In the genomic region with DNA sequence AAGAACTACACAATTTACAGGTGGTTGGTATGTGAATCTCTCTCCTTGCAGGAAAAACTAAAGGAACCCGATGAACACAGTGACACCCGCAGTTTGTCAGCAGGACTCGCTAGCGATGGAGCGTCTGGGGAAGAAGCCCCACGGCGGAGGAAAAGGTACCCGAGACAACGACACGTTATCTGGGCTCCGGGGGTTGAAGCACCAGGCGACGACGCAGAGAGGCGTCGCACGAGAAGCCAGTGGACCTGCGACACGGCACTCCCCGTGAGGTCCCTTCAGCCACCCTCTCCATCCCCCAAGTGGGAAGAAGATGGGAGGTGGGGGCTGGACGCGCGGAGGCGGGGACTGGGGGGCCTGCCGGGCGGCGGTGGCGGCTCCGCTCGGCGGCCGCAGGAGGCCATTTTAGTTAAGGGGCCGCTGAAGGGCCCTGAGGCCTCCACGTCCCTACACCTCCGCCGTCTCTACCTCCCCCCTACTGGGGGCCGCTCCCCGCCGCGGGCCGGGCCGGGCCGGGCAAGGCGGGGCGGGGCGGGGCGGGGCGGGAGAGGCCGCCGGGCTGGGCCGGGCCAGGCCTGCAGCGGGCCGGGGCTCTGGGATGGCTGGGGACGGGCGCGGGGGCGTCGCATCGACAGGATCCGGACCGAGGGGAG, we compare ENCODE assay signal across 8 cellular contexts. TPM values are rescaled to one million over a fixed set of nuclear protein-coding genes. Genes with fewer than 3 reads are reported as not detected.
DNase-seq lines count a peak whose midpoint lies in the region; ATAC-seq and TF ChIP-seq lines count a peak whose summit lies in the region.

No MANE protein-coding gene starts in this region.

- peak overlapping the region; percentile 91 for H3K4me3 Mint-ChIP-seq in activated CD8-positive, alpha-beta T cell treated with anti-CD3 and anti-CD28 coated beads, Interleukin-2, amount 10 ng/mL, durations not matched to agents 7 days and 5 days
- H3K4me3 Mint-ChIP-seq in endothelial cell (ENCODE audit: unreplicated experiment): peak overlapping the region; percentile 96

- H3K36me3 Mint-ChIP-seq in activated CD8-positive, alpha-beta T cell treated with anti-CD3 and anti-CD28 coated beads, Interleukin-2, amount 10 ng/mL, durations not matched to agents 7 days and 5 days (ENCODE audit: low read depth): peaks cover 25% of the 10 kb centered on the region
- peaks cover 4% of the 10 kb centered on the region for H3K36me3 Mint-ChIP-seq in endothelial cell (ENCODE audit: low read depth, unreplicated experiment)

- no peaks in the 10 kb centered on the region for H3K9me3 Mint-ChIP-seq in activated CD8-positive, alpha-beta T cell treated with anti-CD3 and anti-CD28 coated beads, Interleukin-2, amount 10 ng/mL, durations not matched to agents 7 days and 5 days (ENCODE audit: insufficient read depth)
- no peaks in the 10 kb centered on the region for H3K9me3 Mint-ChIP-seq in endothelial cell (ENCODE audit: unreplicated experiment)

- DNase-seq in NCI-H1092 treated with DMSO at 0.1 percent for 48 hours (lab: John Stamatoyannopoulos, UW) (peak; percentile 47), NCI-H1092 (lab: John Stamatoyannopoulos, UW) (no peak), NCI-H1930 (lab: John Stamatoyannopoulos, UW) (peak; percentile 30 to 37), endothelial cell (ENCODE audit: low spot score) (peak; percentile 34), midbrain (lab: John Stamatoyannopoulos, UW) (peak; percentile 44)
- DNase-seq in activated CD8-positive, alpha-beta T cell treated with anti-CD3 and anti-CD28 coated beads, Interleukin-2, amount 10 ng/mL, durations not matched to agents 7 days and 5 days: peak; percentile 53
- peak; percentile 54 for DNase-seq in stimulated activated CD8-positive, alpha-beta memory T cell treated with anti-CD3 and anti-CD28 coated beads, Interleukin-4, amount 100 ng/mL, for 48 hours

- peak overlapping the region; percentile 93 for H3K27ac Mint-ChIP-seq in activated CD8-positive, alpha-beta T cell treated with anti-CD3 and anti-CD28 coated beads, Interleukin-2, amount 10 ng/mL, durations not matched to agents 7 days and 5 days
- H3K27ac Mint-ChIP-seq in endothelial cell (ENCODE audit: unreplicated experiment): peak overlapping the region; percentile 69

- peaks cover 6% of the 10 kb centered on the region for H3K27me3 Mint-ChIP-seq in activated CD8-positive, alpha-beta T cell treated with anti-CD3 and anti-CD28 coated beads, Interleukin-2, amount 10 ng/mL, durations not matched to agents 7 days and 5 days (ENCODE audit: low read depth)
- H3K27me3 Mint-ChIP-seq in endothelial cell (ENCODE audit: unreplicated experiment): peaks cover 8% of the 10 kb centered on the region

- CTCF ChIA-PET in activated CD8-positive, alpha-beta T cell treated with anti-CD3 and anti-CD28 coated beads, Interleukin-2, amount 10 ng/mL, durations not matched to agents 7 days and 5 days (lab: Charles Lee): interaction anchor here (1.0 kb wide), 1 partner anchor 146 kb away, joined by 3 read pairs; no protein-coding TSS in a partner anchor

- peaks cover 31% of the 10 kb centered on the region for H3K4me1 Mint-ChIP-seq in activated CD8-positive, alpha-beta T cell treated with anti-CD3 and anti-CD28 coated beads, Interleukin-2, amount 10 ng/mL, durations not matched to agents 7 days and 5 days (ENCODE audit: low read depth)
- H3K4me1 Mint-ChIP-seq in endothelial cell (ENCODE audit: unreplicated experiment): peaks cover 30% of the 10 kb centered on the region

- POLR2A ChIA-PET in activated CD8-positive, alpha-beta T cell treated with anti-CD3 and anti-CD28 coated beads, Interleukin-2, amount 10 ng/mL, durations not matched to agents 7 days and 5 days (lab: Charles Lee): no interaction called here

- peak; percentile 44 for ATAC-seq in HG02588 (IDR thresholded peaks at IDR 0.05; ENCODE audit: unreplicated experiment)
- peak; percentile 62 for ATAC-seq in activated CD8-positive, alpha-beta T cell treated with anti-CD3 and anti-CD28 coated beads, Interleukin-2, amount 10 ng/mL, durations not matched to agents 7 days and 5 days

- TF ChIP-seq CTCF in endothelial cell (IDR thresholded peaks at IDR 0.05; ENCODE audit: unreplicated experiment): no peak

RNA-seq across cellular contexts. Expression of gene ZFR, which starts 0.9 kb away (rescaled TPM):
- 10 to 100 TPM; 46.3 to 48.7 TPM for total RNA-seq in activated CD8-positive, alpha-beta T cell treated with anti-CD3 and anti-CD28 coated beads, Interleukin-2, amount 10 ng/mL, durations not matched to agents 7 days and 5 days
- total RNA-seq in endothelial cell (ENCODE audit: unreplicated experiment): 72.9 TPM
